ENCODE assay signal across 10 cellular contexts in the genomic region with DNA sequence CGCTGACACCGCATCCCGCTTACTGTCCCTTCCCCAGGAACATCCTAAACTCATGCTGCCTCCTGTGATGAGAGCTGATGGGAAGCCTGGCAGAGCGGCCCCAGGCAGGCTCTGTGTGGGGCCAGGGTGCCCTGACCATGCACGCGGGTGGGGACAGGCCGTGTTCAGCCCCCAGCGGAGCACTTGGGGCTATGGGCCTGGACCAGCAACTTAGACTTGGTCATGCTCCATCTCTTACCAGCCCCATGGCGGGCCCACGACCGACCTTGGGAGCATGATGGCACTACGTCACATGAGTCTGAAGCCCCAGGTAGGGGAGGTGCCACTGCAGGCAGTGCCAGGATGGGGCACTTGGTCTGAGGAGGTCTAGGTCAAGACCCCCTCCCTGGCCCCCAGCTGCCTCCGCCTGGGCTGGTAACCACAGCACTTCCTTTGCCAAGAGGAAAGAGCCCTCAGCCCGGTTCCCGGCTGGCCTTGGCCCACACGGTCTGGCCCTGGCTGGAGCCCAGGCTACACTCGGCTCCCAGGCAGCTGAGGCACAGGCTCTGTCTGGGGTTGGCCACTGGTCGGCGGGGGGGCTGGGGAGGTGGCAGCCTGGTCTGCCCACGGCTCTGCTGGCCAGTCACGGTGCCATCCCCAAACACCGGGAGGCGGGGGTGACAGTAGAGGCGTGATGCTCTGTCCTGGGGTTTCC. TPM values are rescaled to one million over a fixed set of nuclear protein-coding genes. Genes with fewer than 3 reads are reported as not detected.
DNase-seq lines count a peak whose midpoint lies in the region; ATAC-seq and TF ChIP-seq lines count a peak whose summit lies in the region.
"Had no signal": no experiment of that assay in that cellular context is flagged by ENCODE, and none has a peak within 500 bp of the region (broad histone marks: within the 10 kb centered on the region; RNA-seq: fewer than 3 reads in every experiment).

No MANE protein-coding gene starts in this region.

- H3K36me3 ChIP-seq in esophagus squamous epithelium (no peaks in the 10 kb centered on the region), mucosa of stomach (ENCODE audit: control insufficient read depth, insufficient read depth, low read length) (no peaks in the 10 kb centered on the region), transverse colon (no peaks in the 10 kb centered on the region)

- 10 to 34% methylated on average over 2 to 5 of the region's 24 CpGs for WGBS in esophagus squamous epithelium, 2 donors
- WGBS in transverse colon (ENCODE audit: low coverage in 1 of 2), 2 donors: 63% methylated on average over 16 of the region's 24 CpGs; no CpG with 5 or more reads in 1 of the 2 donors

- no peak overlapping the region for H3K27ac Mint-ChIP-seq in naive thymus-derived CD8-positive, alpha-beta T cell
- H3K27ac Mint-ChIP-seq: activated B cell treated with CpG ODN at 0.5 μM for 24 hours had no signal

- H3K27me3 ChIP-seq in esophagus squamous epithelium: no peaks in the 10 kb centered on the region
- no peaks in the 10 kb centered on the region for H3K27me3 ChIP-seq in mucosa of stomach (ENCODE audit: control insufficient read depth, insufficient read depth, low read length)
- no peaks in the 10 kb centered on the region for H3K27me3 ChIP-seq in transverse colon

- no peaks in the 10 kb centered on the region for H3K36me3 Mint-ChIP-seq in naive thymus-derived CD8-positive, alpha-beta T cell

- H3K4me1 Mint-ChIP-seq in naive thymus-derived CD8-positive, alpha-beta T cell: no peaks in the 10 kb centered on the region
- H3K4me1 Mint-ChIP-seq: activated B cell treated with CpG ODN at 0.5 μM for 24 hours had no signal

- H3K27me3 Mint-ChIP-seq in naive thymus-derived CD8-positive, alpha-beta T cell: peaks cover 0 to 5% (median 0%) of the 10 kb centered on the region in 5 donors

- H3K4me1 ChIP-seq in esophagus squamous epithelium (peaks cover 68 to 78% (median 76%) of the 10 kb centered on the region in 3 donors), mucosa of stomach (ENCODE audit: control insufficient read depth, insufficient read depth, low read length) (peaks cover 64% of the 10 kb centered on the region), transverse colon (peaks cover 35 to 64% (median 53%) of the 10 kb centered on the region in 4 donors)

- no peak for ATAC-seq in naive thymus-derived CD8-positive, alpha-beta T cell
- ATAC-seq in HG03460 (IDR thresholded peaks at IDR 0.05; ENCODE audit: unreplicated experiment): no peak

- TF ChIP-seq CTCF in RWPE1 (conservative IDR thresholded peaks at IDR 0.05; ENCODE audit: low read depth): no peak
- no peak for TF ChIP-seq CTCF in esophagus squamous epithelium (IDR thresholded peaks at IDR 0.05)
- TF ChIP-seq CTCF in transverse colon (IDR thresholded peaks at IDR 0.05): no peak

- H3K9me3 Mint-ChIP-seq in naive thymus-derived CD8-positive, alpha-beta T cell: peaks cover 0 to 2% (median 0%) of the 10 kb centered on the region in 9 donors
- H3K9me3 Mint-ChIP-seq: activated B cell treated with CpG ODN at 0.5 μM for 24 hours had no signal

- no peak for TF ChIP-seq EP300 in transverse colon (IDR thresholded peaks at IDR 0.05; ENCODE audit: low read depth)

- TF ChIP-seq POLR2A in esophagus squamous epithelium (IDR thresholded peaks at IDR 0.05) (no peak), transverse colon (IDR thresholded peaks at IDR 0.05) (no peak)

- no peak overlapping the region for H3K4me3 Mint-ChIP-seq in naive thymus-derived CD8-positive, alpha-beta T cell
- H3K4me3 Mint-ChIP-seq: activated B cell treated with CpG ODN at 0.5 μM for 24 hours had no signal

- CTCF ChIA-PET in RWPE1 (lab: Yijun Ruan, JAX): interaction anchor here (0.9 kb wide), 1 partner anchor 166 kb away, joined by 3 read pairs; no protein-coding TSS in a partner anchor

- H3K4me3 ChIP-seq in esophagus squamous epithelium (peak overlapping the region in 1 of 4 donors; percentile 6), mucosa of stomach (ENCODE audit: low read length) (no peak overlapping the region), transverse colon (no peak overlapping the region)

- POLR2A ChIA-PET in RWPE1 (lab: Yijun Ruan, JAX; ENCODE audit: low non-redundant PET): interaction anchor here (0.5 kb wide), 1 partner anchor 92 kb away, joined by 3 read pairs; no protein-coding TSS in a partner anchor
- POLR2A ChIA-PET in naive thymus-derived CD8-positive, alpha-beta T cell (lab: Charles Lee): interaction anchor here (1.2 kb wide), 1 partner anchor 8 kb away, joined by 3 read pairs; no protein-coding TSS in a partner anchor

- in situ Hi-C loops in transverse colon (cut with MboI; ENCODE audit: low pct_ligation_motif_present in 1 of 4, low pct_unique_long_range_greater_than_20kb in 1 of 4, low sequenced_read_pairs in 3 of 4): no loop called here

- peak overlapping the region; percentile 65 for H3K9ac ChIP-seq in mucosa of stomach (ENCODE audit: low read length)

- H3K9me3 ChIP-seq in esophagus squamous epithelium: no peaks in the 10 kb centered on the region
- H3K9me3 ChIP-seq in mucosa of stomach (ENCODE audit: control insufficient read depth, low read length): no peaks in the 10 kb centered on the region
- no peaks in the 10 kb centered on the region for H3K9me3 ChIP-seq in transverse colon

- peak overlapping the region; percentile 95 for H3K27ac ChIP-seq in RWPE1
- H3K27ac ChIP-seq in esophagus squamous epithelium: peak overlapping the region; percentile 76 to 96 (median 90)
- H3K27ac ChIP-seq in transverse colon: peak overlapping the region; percentile 69 to 85 (median 82)

- intact Hi-C loops in esophagus squamous epithelium (cut with DNase I) (no loop called here), transverse colon (cut with DNase I; ENCODE audit: low total_unique reads) (no loop called here)

- DNase-seq in RWPE1 (ENCODE audit: low spot score) (no peak), esophagus squamous epithelium (lab: John Stamatoyannopoulos, UW) (no peak), transverse colon (no peak), DMS153 (lab: John Stamatoyannopoulos, UW) (no peak)
- DNase-seq in naive thymus-derived CD8-positive, alpha-beta T cell: no peak
- DNase-seq: activated B cell treated with CpG ODN at 0.5 μM for 24 hours; activated naive CD4-positive, alpha-beta T cell; foreskin melanocyte had no signal

RNA-seq across cellular contexts. Expression of gene BAHCC1, which starts 25.7 kb away (rescaled TPM):
- total RNA-seq in esophagus squamous epithelium: 10 to 100 TPM in 1 of 4 donors, 1 to 10 TPM in 3; 3.8 to 10.6 (median 5.4) TPM
- 100 to 1,000 TPM in 1 of 4 donors, 10 to 100 TPM in 2, 1 to 10 TPM in 1; 8.7 to 133 (median 12.4) TPM for total RNA-seq in transverse colon
- not detected for total RNA-seq in naive thymus-derived CD8-positive, alpha-beta T cell
- not detected for polyA plus RNA-seq in naive thymus-derived CD8-positive, alpha-beta T cell

Comparison
In these comparisons a context has a peak if more than half of its experiments do, and no peak if none do; other contexts are left out.
1. RNA of gene BAHCC1, which starts 25.7 kb away (total RNA-seq): 8.7 to 133 TPM in transverse colon and 3.8 to 10.6 TPM in esophagus squamous epithelium; not detected in naive thymus-derived CD8-positive, alpha-beta T cell; every median in the first group is over 4 times any median in the second.
2. Peak in every context shown above with its lines, with median percentiles within 50 percentile points of each other: H3K27ac ChIP-seq.